ENCODE assay signal across 8 cellular contexts in the genomic region with DNA sequence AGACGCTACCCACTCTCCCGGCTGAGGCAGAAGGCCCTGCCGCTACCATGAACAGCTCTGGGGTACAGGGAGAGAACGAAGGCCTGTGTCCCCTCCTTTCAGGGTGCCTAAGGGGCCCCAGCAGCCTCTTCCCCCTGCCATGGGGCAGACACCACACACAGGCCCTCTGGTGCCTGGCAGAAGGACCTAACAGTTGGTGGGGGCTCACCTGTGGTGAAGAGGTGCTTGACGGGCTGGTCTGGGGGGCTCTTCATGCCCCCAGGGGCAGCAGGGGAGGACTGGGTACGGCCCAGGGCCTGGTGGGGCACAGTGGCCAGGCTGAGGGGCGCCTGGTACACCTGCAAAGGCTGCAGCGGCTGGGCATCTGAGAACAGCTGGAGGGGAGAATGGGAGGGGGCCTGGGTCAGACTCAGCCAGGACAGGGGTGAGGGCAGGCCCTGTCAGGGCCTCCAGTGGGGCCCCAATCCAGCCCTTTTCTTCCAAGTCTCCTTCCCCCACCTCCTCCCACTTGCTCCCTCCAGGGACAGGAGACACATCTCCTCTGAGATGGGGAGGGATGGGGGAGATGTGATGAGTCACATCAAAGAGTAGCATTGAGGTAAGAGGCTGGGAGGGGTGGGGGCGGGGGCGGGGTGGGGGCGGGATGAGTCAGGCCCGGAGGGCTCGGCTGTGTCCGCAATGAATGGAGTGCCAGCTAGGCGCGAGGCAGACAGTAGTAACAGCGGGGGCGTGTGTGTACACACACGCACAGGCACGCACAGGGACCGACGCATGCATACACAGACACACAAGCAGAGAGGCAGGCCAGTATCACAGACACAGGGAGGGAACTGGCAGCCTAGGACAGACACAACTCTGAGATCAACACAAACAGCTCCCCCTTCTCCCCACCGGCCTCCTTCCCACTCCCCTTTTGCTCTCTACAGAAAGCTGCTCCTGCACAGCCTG. TPM values are rescaled to one million over a fixed set of nuclear protein-coding genes. Genes with fewer than 3 reads are reported as not detected.
A peak's percentile ranks its signal among the peaks of the same experiment; 100 is the strongest.
DNase-seq lines count a peak whose midpoint lies in the region; ATAC-seq and TF ChIP-seq lines count a peak whose summit lies in the region.

No MANE protein-coding gene starts in this region.

- H3K4me1 Mint-ChIP-seq in natural killer cell treated with Interleukin-12 subunit alpha and Interleukin-12 subunit beta and Interleukin-15 and Interleukin-18, amount 100 ng/mL, for 72 hours (ENCODE audit: low read depth in 2 of 2), result no peaks in the 10 kb centered on the region

- H3K9me3 Mint-ChIP-seq in natural killer cell treated with Interleukin-12 subunit alpha and Interleukin-12 subunit beta and Interleukin-15 and Interleukin-18, amount 100 ng/mL, for 72 hours, result no peaks in the 10 kb centered on the region

- H3K27ac Mint-ChIP-seq in natural killer cell treated with Interleukin-12 subunit alpha and Interleukin-12 subunit beta and Interleukin-15 and Interleukin-18, amount 100 ng/mL, for 72 hours, result no peak overlapping the region

- H3K36me3 ChIP-seq in thyroid gland (peaks cover 73 to 80% of the 10 kb centered on the region in 2 donors), spleen (peaks cover 0 to 100% (median 82%) of the 10 kb centered on the region in 6 donors)

- TF ChIP-seq POLR2A in thyroid gland (IDR thresholded peaks at IDR 0.05), result no peak
- no peak for TF ChIP-seq POLR2A in spleen (IDR thresholded peaks at IDR 0.05)

- DNase-seq in stimulated activated naive CD4-positive, alpha-beta T cell treated with Interleukin-2 at 50 U/mL for 16 hours (lab: John Stamatoyannopoulos, UW), result peak; percentile 79
- no peak for DNase-seq in stimulated activated naive CD4-positive, alpha-beta T cell (lab: John Stamatoyannopoulos, UW)
- peak; percentile 69 to 82 for DNase-seq in activated CD4-positive, alpha-beta T cell treated with anti-CD3 and anti-CD28 coated beads for 4 hours
- DNase-seq in dedifferentiated amniotic fluid mesenchymal stem cell (ENCODE audit: extremely low spot score) (peak; percentile 66), thyroid gland (no peak), spleen (no peak)
- DNase-seq in natural killer cell treated with Interleukin-12 subunit alpha and Interleukin-12 subunit beta and Interleukin-15 and Interleukin-18, amount 100 ng/mL, for 72 hours (ENCODE audit: low spot score), result no peak

- intact Hi-C loops in thyroid gland (cut with DNase I), result no loop called here
- intact Hi-C loops in spleen (cut with DNase I; ENCODE audit: low total_unique reads), result no loop called here

- H3K4me3 Mint-ChIP-seq in natural killer cell treated with Interleukin-12 subunit alpha and Interleukin-12 subunit beta and Interleukin-15 and Interleukin-18, amount 100 ng/mL, for 72 hours, result no peak overlapping the region

- no peaks in the 10 kb centered on the region for H3K9me3 ChIP-seq in thyroid gland
- no peaks in the 10 kb centered on the region for H3K9me3 ChIP-seq in spleen

- H3K27me3 Mint-ChIP-seq in natural killer cell treated with Interleukin-12 subunit alpha and Interleukin-12 subunit beta and Interleukin-15 and Interleukin-18, amount 100 ng/mL, for 72 hours, result no peaks in the 10 kb centered on the region

- no peaks in the 10 kb centered on the region for H3K36me3 Mint-ChIP-seq in natural killer cell treated with Interleukin-12 subunit alpha and Interleukin-12 subunit beta and Interleukin-15 and Interleukin-18, amount 100 ng/mL, for 72 hours

- H3K27me3 ChIP-seq in thyroid gland, result no peaks in the 10 kb centered on the region
- no peaks in the 10 kb centered on the region for H3K27me3 ChIP-seq in spleen (replicated peaks in 1 of 7)

- 72 to 75% methylated on average over 20 to 21 of the region's 23 CpGs for WGBS in thyroid gland, 2 donors
- 65 to 79% (median 75%) methylated on average over 19 to 23 of the region's 23 CpGs for WGBS in spleen, 5 donors

- peak; percentile 11 to 63 for ATAC-seq in natural killer cell treated with Interleukin-12 subunit alpha and Interleukin-12 subunit beta and Interleukin-15 and Interleukin-18, amount 100 ng/mL, for 72 hours
- no peak for ATAC-seq in GM19035 (IDR thresholded peaks at IDR 0.05; ENCODE audit: unreplicated experiment)

- peak overlapping the region in 2 of 3 donors; percentile 30 to 38 for H3K27ac ChIP-seq in thyroid gland
- H3K27ac ChIP-seq in spleen, result peak overlapping the region in 1 of 8 donors; percentile 1

- no peak overlapping the region for H3K4me3 ChIP-seq in thyroid gland (replicated peaks in 1 of 3)
- no peak overlapping the region for H3K4me3 ChIP-seq in spleen

- H3K4me1 ChIP-seq in thyroid gland (no peaks in the 10 kb centered on the region), spleen (no peaks in the 10 kb centered on the region)

- TF ChIP-seq CTCF in thyroid gland (IDR thresholded peaks at IDR 0.05) (no peak), spleen (IDR thresholded peaks at IDR 0.05 in 8 of 11, conservative IDR thresholded peaks at IDR 0.05 in 3 of 11) (no peak)

RNA-seq across cellular contexts. Expression of gene G6PC3, which starts 16.1 kb away (rescaled TPM):
- 10 to 100 TPM; 24.6 to 26.8 TPM for total RNA-seq in natural killer cell treated with Interleukin-12 subunit alpha and Interleukin-12 subunit beta and Interleukin-15 and Interleukin-18, amount 100 ng/mL, for 72 hours
- 100 to 1,000 TPM in 2 of 4 donors, 10 to 100 TPM in 2; 41.4 to 104 (median 80.8) TPM for total RNA-seq in thyroid gland
- total RNA-seq in spleen, result 10 to 100 TPM; 24.9 to 49.2 (median 39.2) TPM
- 10 to 100 TPM; 28.9 to 36.8 (median 35.9) TPM for polyA plus RNA-seq in spleen

RNA-seq across cellular contexts. Expression of gene LSM12, which starts 20.2 kb away (rescaled TPM):
- 10 to 100 TPM; 68.6 to 70.0 TPM for total RNA-seq in natural killer cell treated with Interleukin-12 subunit alpha and Interleukin-12 subunit beta and Interleukin-15 and Interleukin-18, amount 100 ng/mL, for 72 hours
- total RNA-seq in thyroid gland (10 to 100 TPM; 41.3 to 47.2 (median 43.8) TPM), spleen (10 to 100 TPM; 21.6 to 43.1 (median 39.4) TPM)
- 10 to 100 TPM; 18.9 to 30.4 (median 22.4) TPM for polyA plus RNA-seq in spleen

RNA-seq across cellular contexts. Expression of gene HDAC5, which starts 36.8 kb away (rescaled TPM):
- 10 to 100 TPM; 12.8 to 13.9 TPM for total RNA-seq in natural killer cell treated with Interleukin-12 subunit alpha and Interleukin-12 subunit beta and Interleukin-15 and Interleukin-18, amount 100 ng/mL, for 72 hours
- total RNA-seq in thyroid gland (100 to 1,000 TPM in 2 of 4 donors, 10 to 100 TPM in 2; 69.5 to 142 (median 107) TPM), spleen (10 to 100 TPM; 42.3 to 72.9 (median 59.4) TPM)
- 10 to 100 TPM; 18.5 to 39.9 (median 22.4) TPM for polyA plus RNA-seq in spleen

RNA-seq across cellular contexts. Expression of gene HROB, which starts 55.1 kb away (rescaled TPM):
- total RNA-seq in natural killer cell treated with Interleukin-12 subunit alpha and Interleukin-12 subunit beta and Interleukin-15 and Interleukin-18, amount 100 ng/mL, for 72 hours, result 10 to 100 TPM in 1 of 2 donors, 1 to 10 TPM in 1; 8.6 to 20.9 TPM
- total RNA-seq in thyroid gland, result 1 to 10 TPM in 1 of 4 donors, under 1 TPM in 3; 0.20 to 1.1 (median 0.30) TPM
- 1 to 10 TPM; 1.3 to 4.1 (median 1.8) TPM for total RNA-seq in spleen
- polyA plus RNA-seq in spleen, result 1 to 10 TPM in 2 of 3 donors, under 1 TPM in 1; 0.83 to 1.0 (median 1.0) TPM

Comparison
In these comparisons a context has a peak if more than half of its experiments do, and no peak if none do; other contexts are left out.
1. DNase-seq: peak in stimulated activated naive CD4-positive, alpha-beta T cell treated with Interleukin-2 at 50 U/mL for 16 hours (single experiment), activated CD4-positive, alpha-beta T cell treated with anti-CD3 and anti-CD28 coated beads for 4 hours (2 of 2) and dedifferentiated amniotic fluid mesenchymal stem cell (single experiment); none in stimulated activated naive CD4-positive, alpha-beta T cell (0 of 6), natural killer cell treated with Interleukin-12 subunit alpha and Interleukin-12 subunit beta and Interleukin-15 and Interleukin-18, amount 100 ng/mL, for 72 hours (single experiment), thyroid gland (0 of 2) and spleen (single experiment).